8 cellular contexts compared by ENCODE assay signal in the genomic region with DNA sequence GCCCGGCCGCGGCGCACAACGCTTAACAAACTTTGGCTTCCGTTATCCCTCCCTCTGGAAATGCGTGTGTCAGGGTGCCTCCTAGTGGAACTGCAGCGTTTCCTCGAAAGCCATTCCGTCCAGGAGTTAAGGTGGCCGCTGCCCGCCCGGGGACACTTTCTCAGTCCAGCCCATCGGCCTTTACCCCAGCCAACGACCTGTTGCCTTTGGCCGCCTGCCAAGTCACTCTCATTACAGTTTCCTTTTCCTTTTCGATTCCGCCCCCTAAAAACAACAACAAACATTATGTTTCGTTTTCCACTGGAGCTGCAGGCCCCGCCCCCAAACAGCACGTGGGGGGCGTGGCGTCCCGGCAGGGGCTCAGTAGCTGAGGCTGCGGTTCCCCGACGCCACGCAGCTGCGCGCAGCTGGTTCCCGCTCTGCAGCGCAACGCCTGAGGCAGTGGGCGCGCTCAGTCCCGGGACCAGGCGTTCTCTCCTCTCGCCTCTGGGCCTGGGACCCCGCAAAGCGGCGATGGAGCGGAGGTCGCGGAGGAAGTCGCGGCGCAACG. TPM values are rescaled to one million over a fixed set of nuclear protein-coding genes. Genes with fewer than 3 reads are reported as not detected.
DNase-seq lines count a peak whose midpoint lies in the region; ATAC-seq and TF ChIP-seq lines count a peak whose summit lies in the region.

A gene (plus strand): TSS at position 363 of the 550 bp plus-strand sequence. CDS start 151 bp downstream, at position 514.

- ATAC-seq in DND-41 (ENCODE audit: insufficient read depth, low read depth) (peak; percentile 93), GM21576 (IDR thresholded peaks at IDR 0.05; ENCODE audit: unreplicated experiment) (peak; percentile 90)

- peak within 1 kb of the TSS; percentile 90 to 100 (median 100) for H3K4me3 Mint-ChIP-seq in IgD-negative memory B cell

- H3K27me3 ChIP-seq in DND-41 (ENCODE audit: insufficient read depth, low read length, poor library complexity) (no peaks in the 10 kb centered on the region), SJCRH30 (no peaks in the 10 kb centered on the region)

- H3K4me1 ChIP-seq in DND-41 (ENCODE audit: insufficient read depth, low read length) = peaks cover 30% of the 10 kb centered on the region; the same call in 1 of the 2 replicates
- H3K4me1 ChIP-seq in SJCRH30 = 0 out of 2 replicates have a peak, but pooled peaks cover 7% of the 10 kb centered on the region

- H3K4me2 ChIP-seq in DND-41 (ENCODE audit: insufficient read depth, low read length) = peak within 1 kb of the TSS; percentile 73

- peaks cover 0 to 2% (median 0%) of the 10 kb centered on the region in 3 donors for H3K9me3 Mint-ChIP-seq in IgD-negative memory B cell

- peak within 1 kb of the TSS; percentile 90 for H3K27ac ChIP-seq in DND-41 (ENCODE audit: low read length)
- peak within 1 kb of the TSS; percentile 77 for H3K27ac ChIP-seq in SJCRH30

- H4K20me1 ChIP-seq in DND-41 (ENCODE audit: insufficient read depth, low read length) = no peaks in the 10 kb centered on the region

- H3K27ac Mint-ChIP-seq in IgD-negative memory B cell = peak within 1 kb of the TSS; percentile 79 to 99 (median 96)

- H2AFZ ChIP-seq in DND-41 (ENCODE audit: low read depth, low read length) = peak within 1 kb of the TSS; percentile 92

- peaks cover 3% of the 10 kb centered on the region for H3K36me3 Mint-ChIP-seq in IgD-negative memory B cell

- H3K4me1 Mint-ChIP-seq in IgD-negative memory B cell = peaks cover 15 to 21% (median 20%) of the 10 kb centered on the region in 3 donors

- peak; percentile 54 for TF ChIP-seq CTCF in DND-41 (IDR thresholded peaks at IDR 0.05; ENCODE audit: borderline replicate concordance, extremely low read depth, low read length, poor library complexity, severe bottlenecking)

- H3K79me2 ChIP-seq in DND-41 (ENCODE audit: insufficient read depth, low read length) = no peaks in the 10 kb centered on the region

- H3K4me3 ChIP-seq in DND-41 (ENCODE audit: low read depth in 1 of 2, low read length in 2 of 2) (peak within 1 kb of the TSS; percentile 46 to 66), SJCRH30 (peak within 1 kb of the TSS; percentile 64)

- DNase-seq in DND-41 (peak; percentile 86), SJCRH30 (peak; percentile 94 to 97), globus pallidus (ENCODE audit: low spot score) (peak; percentile 87), non-pigmented ciliary epithelial cell (ENCODE audit: low read depth) (peak; percentile 60), superior temporal gyrus (ENCODE audit: extremely low spot score) (peak; percentile 87)
- peak; percentile 91 for DNase-seq in activated naive CD4-positive, alpha-beta T cell treated with Interleukin-2 at 50 U/mL for 16 hours

- peak within 1 kb of the TSS; percentile 59 for H3K9ac ChIP-seq in DND-41 (ENCODE audit: low read depth, low read length)

- H3K36me3 ChIP-seq in DND-41 (ENCODE audit: insufficient read depth, low read length) = no peaks in the 10 kb centered on the region; the same call in 1 of the 2 replicates
- no peaks in the 10 kb centered on the region for H3K36me3 ChIP-seq in SJCRH30

- H3K27me3 Mint-ChIP-seq in IgD-negative memory B cell = peaks cover 1% of the 10 kb centered on the region

- H3K9me3 ChIP-seq in DND-41 (ENCODE audit: insufficient read depth, low read length, severe bottlenecking) = no peaks in the 10 kb centered on the region
- no peaks in the 10 kb centered on the region for H3K9me3 ChIP-seq in SJCRH30 (replicated peaks)

RNA-seq across cellular contexts. Expression of the gene that starts here (rescaled TPM):
- polyA plus RNA-seq in IgD-negative memory B cell = 14.6 TPM
- 46.3 and 49.6 TPM in 2 replicates for total RNA-seq in SJCRH30 (2014; rRNA removed; shearing (Covaris generic))

Comparison
In these comparisons a context has a peak if more than half of its experiments do, and no peak if none do; other contexts are left out.
1. Peak in every context shown above with its lines: DNase-seq, ATAC-seq, H3K4me3 ChIP-seq and H3K27ac ChIP-seq.